ENCODE assay signal across 1 cellular context in the genomic region with DNA sequence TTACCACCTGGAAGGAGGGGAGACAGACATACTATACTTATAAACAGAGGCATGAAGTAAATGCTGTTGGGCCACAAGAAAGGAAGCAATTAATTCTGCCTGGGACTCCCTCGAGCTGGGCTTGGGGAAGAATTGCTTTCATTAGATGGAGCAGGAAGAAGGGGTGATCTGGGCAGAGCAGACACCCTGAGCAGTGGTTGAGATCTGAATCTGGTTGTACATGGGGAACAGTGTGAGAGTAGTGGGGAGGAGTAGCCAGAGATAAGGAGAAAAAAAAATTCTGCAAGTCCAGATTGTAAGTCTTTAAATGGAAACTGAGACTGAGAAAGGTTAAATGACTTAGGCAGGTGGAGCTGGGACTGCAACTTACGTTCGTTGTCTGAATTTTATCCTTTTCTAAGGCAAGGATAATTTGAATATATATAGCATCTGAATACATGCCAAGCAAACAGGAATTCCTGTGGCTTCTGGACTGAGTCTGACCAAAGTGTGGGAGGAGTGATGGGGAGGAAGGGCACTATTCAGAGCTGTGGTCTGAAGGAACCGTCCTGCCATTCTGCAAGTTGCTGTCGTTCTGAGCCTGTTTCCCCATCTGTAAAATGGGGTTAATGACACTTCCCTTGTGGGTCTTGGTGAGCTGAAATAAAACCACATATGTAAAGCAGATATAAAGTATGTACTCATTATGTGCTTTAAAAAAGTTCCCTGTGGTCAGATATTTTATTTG.
TF ChIP-seq lines count a peak whose summit lies in the region.

No MANE protein-coding gene starts in this region.

TF ChIP-seq in SK-N-SH, 30 proteins besides CTCF, POLR2A, EP300 and RAD21:
- TF ChIP-seq GABPA (IDR thresholded peaks at IDR 0.05; ENCODE audit: low read depth): no peak
- TF ChIP-seq TAF1 (IDR thresholded peaks at IDR 0.05; ENCODE audit: borderline replicate concordance, low read depth, low read length): no peak
- TF ChIP-seq EZH2phosphoT487 (IDR thresholded peaks at IDR 0.05; ENCODE audit: borderline replicate concordance, low read depth): no peak
- peak; percentile 54 for TF ChIP-seq NFIC (IDR thresholded peaks at IDR 0.05; ENCODE audit: borderline replicate concordance)
- TF ChIP-seq, protein P1, sequence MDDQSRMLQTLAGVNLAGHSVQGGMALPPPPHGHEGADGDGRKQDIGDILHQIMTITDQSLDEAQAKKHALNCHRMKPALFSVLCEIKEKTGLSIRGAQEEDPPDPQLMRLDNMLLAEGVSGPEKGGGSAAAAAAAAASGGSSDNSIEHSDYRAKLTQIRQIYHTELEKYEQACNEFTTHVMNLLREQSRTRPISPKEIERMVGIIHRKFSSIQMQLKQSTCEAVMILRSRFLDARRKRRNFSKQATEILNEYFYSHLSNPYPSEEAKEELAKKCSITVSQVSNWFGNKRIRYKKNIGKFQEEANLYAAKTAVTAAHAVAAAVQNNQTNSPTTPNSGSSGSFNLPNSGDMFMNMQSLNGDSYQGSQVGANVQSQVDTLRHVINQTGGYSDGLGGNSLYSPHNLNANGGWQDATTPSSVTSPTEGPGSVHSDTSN (IDR thresholded peaks at IDR 0.05): 0 out of 2 replicates have a peak, but pooled peaks have one; percentile 21
- TF ChIP-seq TCF12 (IDR thresholded peaks at IDR 0.05): peak; percentile 23; the same call in 1 of the 2 replicates
- TF ChIP-seq, protein P2, sequence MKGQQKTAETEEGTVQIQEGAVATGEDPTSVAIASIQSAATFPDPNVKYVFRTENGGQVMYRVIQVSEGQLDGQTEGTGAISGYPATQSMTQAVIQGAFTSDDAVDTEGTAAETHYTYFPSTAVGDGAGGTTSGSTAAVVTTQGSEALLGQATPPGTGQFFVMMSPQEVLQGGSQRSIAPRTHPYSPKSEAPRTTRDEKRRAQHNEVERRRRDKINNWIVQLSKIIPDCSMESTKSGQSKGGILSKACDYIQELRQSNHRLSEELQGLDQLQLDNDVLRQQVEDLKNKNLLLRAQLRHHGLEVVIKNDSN (IDR thresholded peaks at IDR 0.05; ENCODE audit: borderline replicate concordance, low read depth): no peak
